ENCODE assay signal across 9 cellular contexts in genomic region chr14:92785601-92786426, GRCh38. TPM values are rescaled to one million over a fixed set of nuclear protein-coding genes. Genes with fewer than 3 reads are reported as not detected.
A peak's percentile ranks its signal among the peaks of the same experiment; 100 is the strongest.
DNase-seq lines count a peak whose midpoint lies in the region; ATAC-seq and TF ChIP-seq lines count a peak whose summit lies in the region.
"Had no signal": no experiment of that assay in that cellular context is flagged by ENCODE, and none has a peak within 500 bp of the region (broad histone marks: within the 10 kb centered on the region; RNA-seq: fewer than 3 reads in every experiment).

No MANE protein-coding gene starts in this region.

- peaks cover 5% of the 10 kb centered on the region for H3K36me3 Mint-ChIP-seq in mesothelial cell of epicardium

- DNase-seq in AG08395 (ENCODE audit: low spot score) (peak; percentile 75), LHCN-M2 (ENCODE audit: low read depth) (peak; percentile 50), dermis blood vessel endothelial cell (peak; percentile 56), mesothelial cell of epicardium (ENCODE audit: low spot score in 2 of 2, unreplicated experiment in 2 of 2) (no peak), DMS153 treated with DMSO at 0.1 percent for 48 hours (lab: John Stamatoyannopoulos, UW; ENCODE audit: unreplicated experiment) (no peak), NCI-H446 (lab: John Stamatoyannopoulos, UW) (no peak)
- DNase-seq: NCI-H2029 treated with DMSO at 0.1 percent for 48 hours had no signal

- no peak for TF ChIP-seq CTCF in mesothelial cell of epicardium (IDR thresholded peaks at IDR 0.05; ENCODE audit: unreplicated experiment)

- ATAC-seq in GM21528 (IDR thresholded peaks at IDR 0.05; ENCODE audit: low FRiP score, unreplicated experiment): no peak
- ATAC-seq in HG02885 (IDR thresholded peaks at IDR 0.05; ENCODE audit: poor library complexity, unreplicated experiment): no peak

- no peak overlapping the region for H3K4me3 Mint-ChIP-seq in mesothelial cell of epicardium

- H3K9me3 Mint-ChIP-seq in mesothelial cell of epicardium: peaks cover 18% of the 10 kb centered on the region

- H3K27me3 Mint-ChIP-seq in mesothelial cell of epicardium (ENCODE audit: low read depth): no peaks in the 10 kb centered on the region

- H3K27ac Mint-ChIP-seq in mesothelial cell of epicardium: peak overlapping the region; percentile 1

- H3K4me1 Mint-ChIP-seq in mesothelial cell of epicardium: no peaks in the 10 kb centered on the region

RNA-seq across cellular contexts. Expression of gene GOLGA5, which starts 8.3 kb away (rescaled TPM):
- total RNA-seq in LHCN-M2 (2014; rRNA removed) (33.7 and 40.6 TPM in 2 replicates), dermis blood vessel endothelial cell (35.1 and 36.7 TPM in 2 replicates), mesothelial cell of epicardium (32.3 to 36.3 TPM (median 34.0 TPM) in 3 replicates)
- polyA plus RNA-seq in LHCN-M2 (2012): 14.7 TPM

RNA-seq across cellular contexts. Expression of gene LGMN, which starts 37.4 kb away (rescaled TPM):
- 3.3 and 3.8 TPM in 2 replicates for total RNA-seq in LHCN-M2 (2014; rRNA removed)
- 5.5 TPM for polyA plus RNA-seq in LHCN-M2 (2012)
- total RNA-seq in dermis blood vessel endothelial cell: 59.4 and 76.6 TPM in 2 replicates
- 52.2 to 54.2 TPM (median 52.5 TPM) in 3 replicates for total RNA-seq in mesothelial cell of epicardium

Comparison
In these comparisons a context has a peak if more than half of its experiments do, and no peak if none do; other contexts are left out.
1. DNase-seq: peak in AG08395 (single experiment), LHCN-M2 (single experiment) and dermis blood vessel endothelial cell (single experiment); none in mesothelial cell of epicardium (0 of 2), DMS153 treated with DMSO at 0.1 percent for 48 hours (single experiment) and NCI-H446 (0 of 2).
2. RNA of gene LGMN, which starts 37.4 kb away (total RNA-seq): 59.4 to 76.6 TPM in dermis blood vessel endothelial cell and 52.2 to 54.2 TPM in mesothelial cell of epicardium; 3.3 to 3.8 TPM in LHCN-M2; every median in the first group is over 10 times any median in the second.